In genomic region chr2:96241227-96241626, GRCh38 we compare ENCODE assay signal across 13 cellular contexts. TPM values are rescaled to one million over a fixed set of nuclear protein-coding genes. Genes with fewer than 3 reads are reported as not detected.
DNase-seq lines count a peak whose midpoint lies in the region; ATAC-seq and TF ChIP-seq lines count a peak whose summit lies in the region.
"Had no signal": no experiment of that assay in that cellular context is flagged by ENCODE, and none has a peak within 500 bp of the region (broad histone marks: within the 10 kb centered on the region; RNA-seq: fewer than 3 reads in every experiment).

No MANE protein-coding gene starts in this region.

- H3K9me3 ChIP-seq in OCI-LY7 (ENCODE audit: low read length) (no peaks in the 10 kb centered on the region), spleen (no peaks in the 10 kb centered on the region)
- H3K9me3 ChIP-seq in effector memory CD4-positive, alpha-beta T cell (ENCODE audit: control insufficient read depth, low read length): no peaks in the 10 kb centered on the region
- H3K9me3 ChIP-seq: vagina had no signal

- peaks cover 22% of the 10 kb centered on the region for H3K36me3 Mint-ChIP-seq in activated CD4-positive, alpha-beta T cell treated with anti-CD3 and anti-CD28 coated beads, Interleukin-2, amount 10 ng/mL, durations not matched to agents 24 days and 14 days (ENCODE audit: low read depth)

- no peak for DNase-seq in activated CD4-positive, alpha-beta T cell treated with anti-CD3 and anti-CD28 coated beads, Interleukin-2, amount 10 ng/mL, durations not matched to agents 24 days and 14 days
- DNase-seq in activated CD4-positive, alpha-beta T cell treated with anti-CD3 and anti-CD28 coated beads, Interleukin-2, amount 50 U/mL, for 48 hours: no peak
- DNase-seq in OCI-LY7 (ENCODE audit: low spot score) (peak; percentile 72), spleen (no peak), SKM-1 (lab: John Stamatoyannopoulos, UW; ENCODE audit: unreplicated experiment) (no peak)
- no peak for DNase-seq in effector memory CD4-positive, alpha-beta T cell
- no peak for DNase-seq in stimulated activated naive CD4-positive, alpha-beta T cell treated with Interleukin-2 at 50 U/mL for 16 hours (lab: John Stamatoyannopoulos, UW)
- DNase-seq: ACHN, GDM1, head of caudate nucleus had no signal

- no peaks in the 10 kb centered on the region for H4K20me1 ChIP-seq in OCI-LY7 (ENCODE audit: insufficient read depth, low read length)

- intact Hi-C loops in activated CD4-positive, alpha-beta T cell treated with anti-CD3 and anti-CD28 coated beads, Interleukin-2, amount 10 ng/mL, durations not matched to agents 24 days and 14 days (cut with micrococcal nuclease): no loop called here
- intact Hi-C loops in OCI-LY7 (cut with micrococcal nuclease; ENCODE audit: unreplicated experiment) (loop anchor here (1.0 to 5.0 kb wide), 3 partner anchors 24 to 99 kb away; partner anchors contain the start of gene TMEM127), spleen (cut with DNase I; ENCODE audit: low total_unique reads) (no loop called here)

- ATAC-seq in GM18909 (IDR thresholded peaks at IDR 0.05; ENCODE audit: poor library complexity, unreplicated experiment): no peak

- peak overlapping the region; percentile 69 for H3K4me3 Mint-ChIP-seq in activated CD4-positive, alpha-beta T cell treated with anti-CD3 and anti-CD28 coated beads, Interleukin-2, amount 10 ng/mL, durations not matched to agents 24 days and 14 days

- peak overlapping the region; percentile 86 for H3K4me2 ChIP-seq in OCI-LY7 (ENCODE audit: low read length)

- H3K36me3 ChIP-seq in OCI-LY7 (ENCODE audit: insufficient read depth, low read length): peaks cover 3% of the 10 kb centered on the region
- no peaks in the 10 kb centered on the region for H3K36me3 ChIP-seq in effector memory CD4-positive, alpha-beta T cell (ENCODE audit: control insufficient read depth, insufficient read depth, low read length)
- peaks cover 0 to 19% (median 0%) of the 10 kb centered on the region in 6 donors for H3K36me3 ChIP-seq in spleen
- H3K36me3 ChIP-seq: vagina had no signal

- no peaks in the 10 kb centered on the region for H3K79me2 ChIP-seq in OCI-LY7 (ENCODE audit: insufficient read depth, low read depth, low read length)

- POLR2A ChIA-PET in OCI-LY7 (lab: Charles Lee): interaction anchor here (0.6 to 5.2 kb wide), 11 partner anchors 8 to 526 kb away, joined by 3 to 25 read pairs (median 5); partner anchors contain the start of gene STARD7

- peaks cover 58% of the 10 kb centered on the region for H3K4me1 ChIP-seq in OCI-LY7 (ENCODE audit: insufficient read depth, low read length, poor library complexity, severe bottlenecking)
- H3K4me1 ChIP-seq in effector memory CD4-positive, alpha-beta T cell (ENCODE audit: control insufficient read depth, insufficient read depth, low read length, poor library complexity, severe bottlenecking): peaks cover 21% of the 10 kb centered on the region
- H3K4me1 ChIP-seq in spleen: peaks cover 19 to 60% (median 44%) of the 10 kb centered on the region in 6 donors

- peak overlapping the region; percentile 48; the same call in 1 of the 2 replicates for H2AFZ ChIP-seq in OCI-LY7 (ENCODE audit: low read length)

- TF ChIP-seq POLR2A in spleen (IDR thresholded peaks at IDR 0.05): no peak

- peak; percentile 71 for TF ChIP-seq CTCF in OCI-LY7 (conservative IDR thresholded peaks at IDR 0.05; ENCODE audit: low read length)
- no peak for TF ChIP-seq CTCF in spleen (IDR thresholded peaks at IDR 0.05 in 8 of 11, conservative IDR thresholded peaks at IDR 0.05 in 3 of 11)

- H3K9me3 Mint-ChIP-seq in activated CD4-positive, alpha-beta T cell treated with anti-CD3 and anti-CD28 coated beads, Interleukin-2, amount 10 ng/mL, durations not matched to agents 24 days and 14 days: peaks cover 9% of the 10 kb centered on the region

- CTCF ChIA-PET in OCI-LY7 (lab: Charles Lee; ENCODE audit: unreplicated experiment): interaction anchor here (0.8 to 1.5 kb wide), 4 partner anchors 10 to 95 kb away, joined by 3 to 4 read pairs (median 3); no protein-coding TSS in a partner anchor

- H3K9me2 ChIP-seq in OCI-LY7 (ENCODE audit: insufficient read depth, low read length): no peaks in the 10 kb centered on the region

- H3K27ac Mint-ChIP-seq in activated CD4-positive, alpha-beta T cell treated with anti-CD3 and anti-CD28 coated beads, Interleukin-2, amount 10 ng/mL, durations not matched to agents 24 days and 14 days: peak overlapping the region; percentile 93

- H3K27ac ChIP-seq in OCI-LY7 (ENCODE audit: low read depth, low read length, poor library complexity, severe bottlenecking): peak overlapping the region; percentile 89
- peak overlapping the region; percentile 31 for H3K27ac ChIP-seq in effector memory CD4-positive, alpha-beta T cell (ENCODE audit: insufficient read depth, low read length, poor library complexity, severe bottlenecking)
- H3K27ac ChIP-seq in spleen: peak overlapping the region; percentile 71 to 99 (median 96)
- H3K27ac ChIP-seq: SK-N-MC had no signal

- BruUV-seq in OCI-LY7 (replicated peaks; lab: Mats Ljungman, UMichigan): no TSS peak

- H3K4me1 Mint-ChIP-seq in activated CD4-positive, alpha-beta T cell treated with anti-CD3 and anti-CD28 coated beads, Interleukin-2, amount 10 ng/mL, durations not matched to agents 24 days and 14 days: peaks cover 39% of the 10 kb centered on the region

- H3K4me3 ChIP-seq in OCI-LY7 (ENCODE audit: low read depth, low read length, poor library complexity, severe bottlenecking): peak overlapping the region; percentile 58
- no peak overlapping the region for H3K4me3 ChIP-seq in effector memory CD4-positive, alpha-beta T cell (ENCODE audit: insufficient read depth, low read depth, low read length, poor library complexity, severe bottlenecking)
- peak overlapping the region in 1 of 8 donors; percentile 57 for H3K4me3 ChIP-seq in spleen
- H3K4me3 ChIP-seq: SK-N-MC, vagina had no signal

- H3K27me3 ChIP-seq in effector memory CD4-positive, alpha-beta T cell (replicated peaks; ENCODE audit: control insufficient read depth, insufficient read depth, low read length, poor library complexity, severe bottlenecking): no peaks in the 10 kb centered on the region
- no peaks in the 10 kb centered on the region for H3K27me3 ChIP-seq in spleen (replicated peaks in 1 of 7)
- H3K27me3 ChIP-seq: vagina had no signal

- no peaks in the 10 kb centered on the region for H3K27me3 Mint-ChIP-seq in activated CD4-positive, alpha-beta T cell treated with anti-CD3 and anti-CD28 coated beads, Interleukin-2, amount 10 ng/mL, durations not matched to agents 24 days and 14 days

- WGBS in spleen, 5 donors: 82 to 86% (median 83%) methylated on average over 2 of the region's 2 CpGs

RNA-seq across cellular contexts. Expression of gene TMEM127, which starts 24.6 kb away (rescaled TPM):
- 31.6 and 33.1 TPM in 2 replicates for total RNA-seq in activated CD4-positive, alpha-beta T cell treated with anti-CD3 and anti-CD28 coated beads, Interleukin-2, amount 10 ng/mL, durations not matched to agents 24 days and 14 days
- 12.0 and 12.1 TPM in 2 replicates for total RNA-seq in OCI-LY7 (2014; rRNA removed; shearing (Covaris generic))
- total RNA-seq in OCI-LY7 (2022) (20.4 and 21.1 TPM in 2 replicates), spleen (10 to 100 TPM; 61.1 to 83.3 (median 70.0) TPM)
- 10 to 100 TPM in 1 of 3 donors, 1 to 10 TPM in 2; 7.5 to 17.3 (median 8.4) TPM for polyA plus RNA-seq in spleen

RNA-seq across cellular contexts. Expression of gene CIAO1, which starts 24.8 kb away (rescaled TPM):
- 105 and 110 TPM in 2 replicates for total RNA-seq in activated CD4-positive, alpha-beta T cell treated with anti-CD3 and anti-CD28 coated beads, Interleukin-2, amount 10 ng/mL, durations not matched to agents 24 days and 14 days
- total RNA-seq in OCI-LY7 (2014; rRNA removed; shearing (Covaris generic)): 89.8 and 128 TPM in 2 replicates
- 85.2 and 89.6 TPM in 2 replicates for total RNA-seq in OCI-LY7 (2022)
- 100 to 1,000 TPM in 3 of 7 donors, 10 to 100 TPM in 4; 63.9 to 122 (median 76.7) TPM for total RNA-seq in spleen
- polyA plus RNA-seq in spleen: 10 to 100 TPM; 31.3 to 49.1 (median 39.5) TPM

RNA-seq across cellular contexts. Expression of gene STARD7, which starts 32.6 kb away (rescaled TPM):
- 212 and 217 TPM in 2 replicates for total RNA-seq in activated CD4-positive, alpha-beta T cell treated with anti-CD3 and anti-CD28 coated beads, Interleukin-2, amount 10 ng/mL, durations not matched to agents 24 days and 14 days
- total RNA-seq in OCI-LY7 (2014; rRNA removed; shearing (Covaris generic)): 208 and 239 TPM in 2 replicates
- 186 and 206 TPM in 2 replicates for total RNA-seq in OCI-LY7 (2022)
- total RNA-seq in spleen: 100 to 1,000 TPM in 5 of 7 donors, 10 to 100 TPM in 2; 89.8 to 174 (median 123) TPM
- 10 to 100 TPM; 45.1 to 73.0 (median 52.2) TPM for polyA plus RNA-seq in spleen

Comparison
In these comparisons a context has a peak if more than half of its experiments do, and no peak if none do; other contexts are left out.
1. H3K27ac ChIP-seq: peak in every context shown above with its lines; median percentile 96 in spleen; 89 in OCI-LY7; 31 in effector memory CD4-positive, alpha-beta T cell.